ENCODE assay signal across 14 cellular contexts in the genomic region with DNA sequence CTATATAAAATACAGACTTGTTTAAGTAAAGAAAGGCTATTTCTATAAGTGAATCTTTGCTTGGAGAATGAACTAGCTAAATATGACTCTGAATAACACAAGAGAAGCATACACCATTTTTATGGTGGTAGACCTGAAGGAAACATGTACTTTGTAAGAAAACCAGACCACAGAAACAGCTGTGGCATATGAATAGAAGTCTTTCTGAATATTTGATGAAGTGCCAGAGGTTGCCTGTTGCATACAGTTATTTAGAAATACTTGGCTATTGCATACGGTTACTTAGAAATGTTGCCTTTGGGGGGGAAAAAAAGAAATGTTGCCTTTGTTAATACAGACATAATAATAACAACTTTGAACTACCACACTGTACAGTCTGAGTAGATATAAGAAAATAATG. TPM values are rescaled to one million over a fixed set of nuclear protein-coding genes. Genes with fewer than 3 reads are reported as not detected.
"Had no signal": no experiment of that assay in that cellular context is flagged by ENCODE, and none has a peak within 500 bp of the region (broad histone marks: within the 10 kb centered on the region; RNA-seq: fewer than 3 reads in every experiment).

No MANE protein-coding gene starts in this region.

- H3K27ac ChIP-seq: epithelial cell of prostate, neural progenitor cell, ovary, SK-N-MC had no signal

- H3K9ac ChIP-seq: neural progenitor cell had no signal

- H3K9me3 ChIP-seq: ovary had no signal

- H3K4me2 ChIP-seq: neural progenitor cell had no signal

- H3K4me3 ChIP-seq: neural progenitor cell, ovary, SK-N-MC had no signal

- DNase-seq: activated CD4-positive, alpha-beta T cell treated with anti-CD3 and anti-CD28 coated beads, Interleukin-2, amount 50 U/mL, for 48 hours; activated CD4-positive, CD25-positive, alpha-beta regulatory T cell treated with anti-CD3 and anti-CD28 coated beads, Interleukin-2, amount 50 U/mL, for 72 hours; activated naive CD4-positive, alpha-beta T cell treated with anti-CD3 and anti-CD28 coated beads, Interleukin-2, amount 10 ng/mL, durations not matched to agents 7 days and 5 days; head of caudate nucleus; ovary; stimulated activated CD4-positive, alpha-beta T cell treated with anti-CD3 and anti-CD28 coated beads, Interleukin-1b, Interleukin-23, amount 100 ng/mL, for 48 hours; stimulated activated naive CD8-positive, alpha-beta T cell treated with anti-CD3 and anti-CD28 coated beads, Interleukin-15, amount 100 ng/mL, for 72 hours; T-cell; T-helper 9 cell had no signal

- H3K36me3 ChIP-seq: neural progenitor cell, ovary had no signal

- ATAC-seq: sciatic nerve; stimulated activated naive CD8-positive, alpha-beta T cell treated with anti-CD3 and anti-CD28 coated beads, Interleukin-15, amount 100 ng/mL, for 72 hours; T-cell had no signal

- H2AFZ ChIP-seq: neural progenitor cell had no signal

- H3K27me3 ChIP-seq: neural progenitor cell, ovary had no signal

- H3K4me1 ChIP-seq: neural progenitor cell had no signal

RNA-seq across cellular contexts. Expression of a gene that starts 31.5 kb away (rescaled TPM):
- total RNA-seq: activated T-helper 2 cell treated with anti-CD3 and anti-CD28 coated beads, Interferon-gamma antibody, Interleukin-2, Interleukin-4, amounts not matched to agents 10 μg/mL and 5 μg/mL and 100 μg/mL, durations not matched to agents 14 hours and 24 hours and 36 hours; T-cell had no signal
